In the genomic region with DNA sequence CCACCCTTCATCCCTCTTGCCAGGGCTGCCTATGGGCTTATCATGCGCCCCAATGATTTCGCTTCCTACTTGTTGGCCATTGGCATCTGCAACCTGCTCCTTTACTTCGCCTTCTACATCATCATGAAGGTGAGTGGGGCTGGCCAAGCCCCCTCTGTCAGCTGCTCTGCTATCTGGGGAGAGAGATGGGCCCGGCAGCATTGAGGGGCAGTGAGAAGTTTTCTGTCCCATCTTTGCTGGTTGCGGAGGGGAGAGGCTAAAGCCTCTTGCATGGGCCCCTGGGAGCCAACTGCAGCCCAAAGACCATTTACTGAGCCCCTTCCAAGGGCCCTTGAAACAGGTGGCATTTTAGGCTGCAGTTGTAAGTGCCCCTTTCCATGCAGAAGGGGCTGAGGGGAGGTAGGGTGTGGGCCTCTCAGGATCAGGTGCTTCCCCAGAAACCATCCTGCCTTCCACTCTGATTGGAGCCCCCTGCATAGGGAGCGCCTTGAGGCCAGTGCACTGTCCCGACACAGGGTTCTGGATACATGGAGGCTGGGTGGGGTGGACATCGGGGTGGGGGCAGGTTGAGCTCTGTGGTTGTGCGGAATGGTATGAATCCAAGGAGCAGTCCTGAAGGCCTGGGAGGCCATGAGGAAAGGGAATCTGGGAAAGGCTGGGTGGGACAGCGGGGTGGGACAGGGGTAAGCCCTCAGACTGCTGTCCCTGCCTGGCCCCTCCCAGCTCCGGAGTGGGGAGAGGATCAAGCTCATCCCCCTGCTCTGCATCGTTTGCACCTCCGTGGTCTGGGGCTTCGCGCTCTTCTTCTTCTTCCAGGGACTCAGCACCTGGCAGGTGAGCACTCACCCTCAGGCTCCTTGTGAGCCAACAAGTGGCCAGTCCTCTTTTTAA, we compare ENCODE assay signal across 1 cellular context.
TF ChIP-seq lines count a peak whose summit lies in the region.

No MANE protein-coding gene starts in this region.

TF ChIP-seq in SK-N-SH, 30 proteins besides CTCF, POLR2A, EP300 and RAD21:
- TF ChIP-seq, protein P1, sequence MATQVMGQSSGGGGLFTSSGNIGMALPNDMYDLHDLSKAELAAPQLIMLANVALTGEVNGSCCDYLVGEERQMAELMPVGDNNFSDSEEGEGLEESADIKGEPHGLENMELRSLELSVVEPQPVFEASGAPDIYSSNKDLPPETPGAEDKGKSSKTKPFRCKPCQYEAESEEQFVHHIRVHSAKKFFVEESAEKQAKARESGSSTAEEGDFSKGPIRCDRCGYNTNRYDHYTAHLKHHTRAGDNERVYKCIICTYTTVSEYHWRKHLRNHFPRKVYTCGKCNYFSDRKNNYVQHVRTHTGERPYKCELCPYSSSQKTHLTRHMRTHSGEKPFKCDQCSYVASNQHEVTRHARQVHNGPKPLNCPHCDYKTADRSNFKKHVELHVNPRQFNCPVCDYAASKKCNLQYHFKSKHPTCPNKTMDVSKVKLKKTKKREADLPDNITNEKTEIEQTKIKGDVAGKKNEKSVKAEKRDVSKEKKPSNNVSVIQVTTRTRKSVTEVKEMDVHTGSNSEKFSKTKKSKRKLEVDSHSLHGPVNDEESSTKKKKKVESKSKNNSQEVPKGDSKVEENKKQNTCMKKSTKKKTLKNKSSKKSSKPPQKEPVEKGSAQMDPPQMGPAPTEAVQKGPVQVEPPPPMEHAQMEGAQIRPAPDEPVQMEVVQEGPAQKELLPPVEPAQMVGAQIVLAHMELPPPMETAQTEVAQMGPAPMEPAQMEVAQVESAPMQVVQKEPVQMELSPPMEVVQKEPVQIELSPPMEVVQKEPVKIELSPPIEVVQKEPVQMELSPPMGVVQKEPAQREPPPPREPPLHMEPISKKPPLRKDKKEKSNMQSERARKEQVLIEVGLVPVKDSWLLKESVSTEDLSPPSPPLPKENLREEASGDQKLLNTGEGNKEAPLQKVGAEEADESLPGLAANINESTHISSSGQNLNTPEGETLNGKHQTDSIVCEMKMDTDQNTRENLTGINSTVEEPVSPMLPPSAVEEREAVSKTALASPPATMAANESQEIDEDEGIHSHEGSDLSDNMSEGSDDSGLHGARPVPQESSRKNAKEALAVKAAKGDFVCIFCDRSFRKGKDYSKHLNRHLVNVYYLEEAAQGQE (IDR thresholded peaks at IDR 0.05; ENCODE audit: low read depth, low read length): no peak
- no peak for TF ChIP-seq SIN3A (IDR thresholded peaks at IDR 0.05; ENCODE audit: borderline replicate concordance, low read depth, low read length)
- no peak for TF ChIP-seq FOXM1 (IDR thresholded peaks at IDR 0.05; ENCODE audit: low read depth)
- TF ChIP-seq, protein P2, sequence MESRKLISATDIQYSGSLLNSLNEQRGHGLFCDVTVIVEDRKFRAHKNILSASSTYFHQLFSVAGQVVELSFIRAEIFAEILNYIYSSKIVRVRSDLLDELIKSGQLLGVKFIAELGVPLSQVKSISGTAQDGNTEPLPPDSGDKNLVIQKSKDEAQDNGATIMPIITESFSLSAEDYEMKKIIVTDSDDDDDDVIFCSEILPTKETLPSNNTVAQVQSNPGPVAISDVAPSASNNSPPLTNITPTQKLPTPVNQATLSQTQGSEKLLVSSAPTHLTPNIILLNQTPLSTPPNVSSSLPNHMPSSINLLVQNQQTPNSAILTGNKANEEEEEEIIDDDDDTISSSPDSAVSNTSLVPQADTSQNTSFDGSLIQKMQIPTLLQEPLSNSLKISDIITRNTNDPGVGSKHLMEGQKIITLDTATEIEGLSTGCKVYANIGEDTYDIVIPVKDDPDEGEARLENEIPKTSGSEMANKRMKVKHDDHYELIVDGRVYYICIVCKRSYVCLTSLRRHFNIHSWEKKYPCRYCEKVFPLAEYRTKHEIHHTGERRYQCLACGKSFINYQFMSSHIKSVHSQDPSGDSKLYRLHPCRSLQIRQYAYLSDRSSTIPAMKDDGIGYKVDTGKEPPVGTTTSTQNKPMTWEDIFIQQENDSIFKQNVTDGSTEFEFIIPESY (IDR thresholded peaks at IDR 0.05; ENCODE audit: borderline replicate concordance, low read depth): no peak
- no peak for TF ChIP-seq EZH2phosphoT487 (IDR thresholded peaks at IDR 0.05; ENCODE audit: borderline replicate concordance, low read depth)
- TF ChIP-seq NFIC (IDR thresholded peaks at IDR 0.05; ENCODE audit: borderline replicate concordance): no peak
